Comparison of ENCODE assay signal across 8 cellular contexts in genomic region chr7:158976849-158977593, GRCh38.
DNase-seq lines count a peak whose midpoint lies in the region; ATAC-seq and TF ChIP-seq lines count a peak whose summit lies in the region.

No MANE protein-coding gene starts in this region.

- H3K4me3 ChIP-seq in AG04449 (ENCODE audit: low read depth, low read length) (peak overlapping the region; percentile 46), lower leg skin (ENCODE audit: low read depth, poor library complexity, severe bottlenecking) (no peak overlapping the region)

- peak; percentile 89 for ATAC-seq in GM18867 (IDR thresholded peaks at IDR 0.05; ENCODE audit: unreplicated experiment)
- peak; percentile 90 for ATAC-seq in HG03108 (IDR thresholded peaks at IDR 0.05; ENCODE audit: unreplicated experiment)

- peaks cover 11% of the 10 kb centered on the region for H3K27me3 Mint-ChIP-seq in dendritic cell treated with granulocyte-macrophage colony-stimulating factor and Interleukin-4, amounts not matched to agents 40 ng/mL and 50 ng/mL, for 4 days

- TF ChIP-seq CTCF in AG04449 (IDR thresholded peaks at IDR 0.05; ENCODE audit: insufficient read depth, low read length, missing control alignments) (peak; percentile 80), lower leg skin (IDR thresholded peaks at IDR 0.05) (peak in 1 of 3 donors; percentile 96)

- H3K4me3 Mint-ChIP-seq in dendritic cell treated with granulocyte-macrophage colony-stimulating factor and Interleukin-4, amounts not matched to agents 40 ng/mL and 50 ng/mL, for 4 days = peak overlapping the region; percentile 85

- WGBS in lower leg skin, 2 donors = 19 to 22% methylated on average over 24 of the region's 24 CpGs

- H3K9me3 Mint-ChIP-seq in dendritic cell treated with granulocyte-macrophage colony-stimulating factor and Interleukin-4, amounts not matched to agents 40 ng/mL and 50 ng/mL, for 4 days = peaks cover 21% of the 10 kb centered on the region

- peak overlapping the region; percentile 79 for H3K27ac Mint-ChIP-seq in dendritic cell treated with granulocyte-macrophage colony-stimulating factor and Interleukin-4, amounts not matched to agents 40 ng/mL and 50 ng/mL, for 4 days

- TF ChIP-seq POLR2A in lower leg skin (IDR thresholded peaks at IDR 0.05) = no peak

- peaks cover 10% of the 10 kb centered on the region for H3K4me1 Mint-ChIP-seq in dendritic cell treated with granulocyte-macrophage colony-stimulating factor and Interleukin-4, amounts not matched to agents 40 ng/mL and 50 ng/mL, for 4 days (ENCODE audit: low read depth)

- intact Hi-C loops in dendritic cell treated with granulocyte-macrophage colony-stimulating factor and Interleukin-4, amounts not matched to agents 40 ng/mL and 50 ng/mL, for 4 days (cut with micrococcal nuclease) = loop anchor here (1.0 to 10.0 kb wide), 3 partner anchors 112 to 281 kb away; no protein-coding TSS in a partner anchor
- intact Hi-C loops in lower leg skin (cut with DNase I; ENCODE audit: low total_unique reads) = no loop called here

- no peaks in the 10 kb centered on the region for H3K36me3 Mint-ChIP-seq in dendritic cell treated with granulocyte-macrophage colony-stimulating factor and Interleukin-4, amounts not matched to agents 40 ng/mL and 50 ng/mL, for 4 days (ENCODE audit: low read depth)

- no peak for DNase-seq in AG04449 (ENCODE audit: low read depth, low spot score)
- DNase-seq in NCI-H446 treated with DMSO at 0.1 percent for 48 hours (lab: John Stamatoyannopoulos, UW) = peak; percentile 11
- DNase-seq in activated CD4-positive, alpha-beta T cell treated with anti-CD3 and anti-CD28 coated beads for 4 hours = peak; percentile 78 to 96
- DNase-seq in lower leg skin (ENCODE audit: low spot score in 2 of 2) = peak; percentile 86 to 97
- peak; percentile 94 for DNase-seq in stimulated activated CD4-positive, alpha-beta T cell treated with anti-CD3 and anti-CD28 coated beads, Interleukin-4, amount 100 ng/mL, for 24 hours

- CTCF ChIA-PET in AG04449 (lab: Yijun Ruan, JAX) = interaction anchor here (0.8 to 10.8 kb wide), 38 partner anchors 8 to 1544 kb away, joined by 3 to 200 read pairs (median 5); partner anchors contain the start of gene NCAPG2

- POLR2A ChIA-PET in AG04449 (lab: Yijun Ruan, JAX) = interaction anchor here (1.0 kb wide), 2 partner anchors 66 to 281 kb away, joined by 3 read pairs; no protein-coding TSS in a partner anchor
